Comparison of ENCODE assay signal across 1 cellular context in genomic region chr11:3147257-3147619, GRCh38.
TF ChIP-seq lines count a peak whose summit lies in the region.

No MANE protein-coding gene starts in this region.

TF ChIP-seq in WTC11, 78 proteins besides CTCF, POLR2A, EP300 and RAD21 (continued from another document):
- TF ChIP-seq ZBTB43 (CRISPR knock-in tag; IDR thresholded peaks at IDR 0.05) (no peak), MLX (CRISPR knock-in tag; IDR thresholded peaks at IDR 0.05) (no peak), ETV6 (CRISPR knock-in tag; IDR thresholded peaks at IDR 0.05) (no peak), JAZF1 (CRISPR knock-in tag; IDR thresholded peaks at IDR 0.05) (no peak)
